Comparison of ENCODE assay signal across 1 cellular context in genomic region chr2:158456309-158457066, GRCh38.
TF ChIP-seq lines count a peak whose summit lies in the region.

CCDC148 (minus strand) TSS chr2:158456753; CDS start chr2:158456439, 314 bp downstream.
A gene with protein sequence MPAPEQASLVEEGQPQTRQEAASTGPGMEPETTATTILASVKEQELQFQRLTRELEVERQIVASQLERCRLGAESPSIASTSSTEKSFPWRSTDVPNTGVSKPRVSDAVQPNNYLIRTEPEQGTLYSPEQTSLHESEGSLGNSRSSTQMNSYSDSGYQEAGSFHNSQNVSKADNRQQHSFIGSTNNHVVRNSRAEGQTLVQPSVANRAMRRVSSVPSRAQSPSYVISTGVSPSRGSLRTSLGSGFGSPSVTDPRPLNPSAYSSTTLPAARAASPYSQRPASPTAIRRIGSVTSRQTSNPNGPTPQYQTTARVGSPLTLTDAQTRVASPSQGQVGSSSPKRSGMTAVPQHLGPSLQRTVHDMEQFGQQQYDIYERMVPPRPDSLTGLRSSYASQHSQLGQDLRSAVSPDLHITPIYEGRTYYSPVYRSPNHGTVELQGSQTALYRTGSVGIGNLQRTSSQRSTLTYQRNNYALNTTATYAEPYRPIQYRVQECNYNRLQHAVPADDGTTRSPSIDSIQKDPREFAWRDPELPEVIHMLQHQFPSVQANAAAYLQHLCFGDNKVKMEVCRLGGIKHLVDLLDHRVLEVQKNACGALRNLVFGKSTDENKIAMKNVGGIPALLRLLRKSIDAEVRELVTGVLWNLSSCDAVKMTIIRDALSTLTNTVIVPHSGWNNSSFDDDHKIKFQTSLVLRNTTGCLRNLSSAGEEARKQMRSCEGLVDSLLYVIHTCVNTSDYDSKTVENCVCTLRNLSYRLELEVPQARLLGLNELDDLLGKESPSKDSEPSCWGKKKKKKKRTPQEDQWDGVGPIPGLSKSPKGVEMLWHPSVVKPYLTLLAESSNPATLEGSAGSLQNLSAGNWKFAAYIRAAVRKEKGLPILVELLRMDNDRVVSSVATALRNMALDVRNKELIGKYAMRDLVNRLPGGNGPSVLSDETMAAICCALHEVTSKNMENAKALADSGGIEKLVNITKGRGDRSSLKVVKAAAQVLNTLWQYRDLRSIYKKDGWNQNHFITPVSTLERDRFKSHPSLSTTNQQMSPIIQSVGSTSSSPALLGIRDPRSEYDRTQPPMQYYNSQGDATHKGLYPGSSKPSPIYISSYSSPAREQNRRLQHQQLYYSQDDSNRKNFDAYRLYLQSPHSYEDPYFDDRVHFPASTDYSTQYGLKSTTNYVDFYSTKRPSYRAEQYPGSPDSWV (plus strand): TSS chr2:158456952. CDS start chr2:158533185, 76,233 bp downstream.

TF ChIP-seq in HEK293, 187 proteins besides CTCF, POLR2A, EP300 and RAD21 (continued from another document and continues in another):
- no peak for TF ChIP-seq ZNF791 (tag by site-specific recombination; IDR thresholded peaks at IDR 0.05)
- TF ChIP-seq ZNF585B (tag by site-specific recombination; IDR thresholded peaks at IDR 0.05): no peak
- TF ChIP-seq ZNF280C (tag by site-specific recombination; IDR thresholded peaks at IDR 0.05): no peak
- TF ChIP-seq KLF9 (tag by site-specific recombination; IDR thresholded peaks at IDR 0.05; ENCODE audit: low read depth): peak; percentile 73
- TF ChIP-seq ZNF221 (tag by site-specific recombination; IDR thresholded peaks at IDR 0.05; ENCODE audit: borderline replicate concordance): no peak
- TF ChIP-seq WT1 (tag by site-specific recombination; IDR thresholded peaks at IDR 0.05): no peak
- no peak for TF ChIP-seq SCRT1 (tag by site-specific recombination; IDR thresholded peaks at IDR 0.05; ENCODE audit: borderline replicate concordance)
- peak; percentile 68 for TF ChIP-seq EGR2 (tag by site-specific recombination; IDR thresholded peaks at IDR 0.05; ENCODE audit: low read depth)
- TF ChIP-seq ZNF292 (tag by site-specific recombination; IDR thresholded peaks at IDR 0.05; ENCODE audit: borderline replicate concordance, low read depth): no peak
- no peak for TF ChIP-seq ZNF138 (tag by site-specific recombination; IDR thresholded peaks at IDR 0.05; ENCODE audit: borderline replicate concordance)
- TF ChIP-seq, protein P1, sequence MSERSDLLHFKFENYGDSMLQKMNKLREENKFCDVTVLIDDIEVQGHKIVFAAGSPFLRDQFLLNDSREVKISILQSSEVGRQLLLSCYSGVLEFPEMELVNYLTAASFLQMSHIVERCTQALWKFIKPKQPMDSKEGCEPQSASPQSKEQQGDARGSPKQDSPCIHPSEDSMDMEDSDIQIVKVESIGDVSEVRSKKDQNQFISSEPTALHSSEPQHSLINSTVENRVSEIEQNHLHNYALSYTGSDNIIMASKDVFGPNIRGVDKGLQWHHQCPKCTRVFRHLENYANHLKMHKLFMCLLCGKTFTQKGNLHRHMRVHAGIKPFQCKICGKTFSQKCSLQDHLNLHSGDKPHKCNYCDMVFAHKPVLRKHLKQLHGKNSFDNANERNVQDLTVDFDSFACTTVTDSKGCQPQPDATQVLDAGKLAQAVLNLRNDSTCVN (tag by site-specific recombination; optimal IDR thresholded peaks at IDR 0.05): no peak
- TF ChIP-seq, protein P2, sequence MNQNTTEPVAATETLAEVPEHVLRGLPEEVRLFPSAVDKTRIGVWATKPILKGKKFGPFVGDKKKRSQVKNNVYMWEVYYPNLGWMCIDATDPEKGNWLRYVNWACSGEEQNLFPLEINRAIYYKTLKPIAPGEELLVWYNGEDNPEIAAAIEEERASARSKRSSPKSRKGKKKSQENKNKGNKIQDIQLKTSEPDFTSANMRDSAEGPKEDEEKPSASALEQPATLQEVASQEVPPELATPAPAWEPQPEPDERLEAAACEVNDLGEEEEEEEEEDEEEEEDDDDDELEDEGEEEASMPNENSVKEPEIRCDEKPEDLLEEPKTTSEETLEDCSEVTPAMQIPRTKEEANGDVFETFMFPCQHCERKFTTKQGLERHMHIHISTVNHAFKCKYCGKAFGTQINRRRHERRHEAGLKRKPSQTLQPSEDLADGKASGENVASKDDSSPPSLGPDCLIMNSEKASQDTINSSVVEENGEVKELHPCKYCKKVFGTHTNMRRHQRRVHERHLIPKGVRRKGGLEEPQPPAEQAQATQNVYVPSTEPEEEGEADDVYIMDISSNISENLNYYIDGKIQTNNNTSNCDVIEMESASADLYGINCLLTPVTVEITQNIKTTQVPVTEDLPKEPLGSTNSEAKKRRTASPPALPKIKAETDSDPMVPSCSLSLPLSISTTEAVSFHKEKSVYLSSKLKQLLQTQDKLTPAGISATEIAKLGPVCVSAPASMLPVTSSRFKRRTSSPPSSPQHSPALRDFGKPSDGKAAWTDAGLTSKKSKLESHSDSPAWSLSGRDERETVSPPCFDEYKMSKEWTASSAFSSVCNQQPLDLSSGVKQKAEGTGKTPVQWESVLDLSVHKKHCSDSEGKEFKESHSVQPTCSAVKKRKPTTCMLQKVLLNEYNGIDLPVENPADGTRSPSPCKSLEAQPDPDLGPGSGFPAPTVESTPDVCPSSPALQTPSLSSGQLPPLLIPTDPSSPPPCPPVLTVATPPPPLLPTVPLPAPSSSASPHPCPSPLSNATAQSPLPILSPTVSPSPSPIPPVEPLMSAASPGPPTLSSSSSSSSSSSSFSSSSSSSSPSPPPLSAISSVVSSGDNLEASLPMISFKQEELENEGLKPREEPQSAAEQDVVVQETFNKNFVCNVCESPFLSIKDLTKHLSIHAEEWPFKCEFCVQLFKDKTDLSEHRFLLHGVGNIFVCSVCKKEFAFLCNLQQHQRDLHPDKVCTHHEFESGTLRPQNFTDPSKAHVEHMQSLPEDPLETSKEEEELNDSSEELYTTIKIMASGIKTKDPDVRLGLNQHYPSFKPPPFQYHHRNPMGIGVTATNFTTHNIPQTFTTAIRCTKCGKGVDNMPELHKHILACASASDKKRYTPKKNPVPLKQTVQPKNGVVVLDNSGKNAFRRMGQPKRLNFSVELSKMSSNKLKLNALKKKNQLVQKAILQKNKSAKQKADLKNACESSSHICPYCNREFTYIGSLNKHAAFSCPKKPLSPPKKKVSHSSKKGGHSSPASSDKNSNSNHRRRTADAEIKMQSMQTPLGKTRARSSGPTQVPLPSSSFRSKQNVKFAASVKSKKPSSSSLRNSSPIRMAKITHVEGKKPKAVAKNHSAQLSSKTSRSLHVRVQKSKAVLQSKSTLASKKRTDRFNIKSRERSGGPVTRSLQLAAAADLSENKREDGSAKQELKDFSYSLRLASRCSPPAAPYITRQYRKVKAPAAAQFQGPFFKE (tag by site-specific recombination; IDR thresholded peaks at IDR 0.05; ENCODE audit: borderline replicate concordance): no peak
- no peak for TF ChIP-seq ZXDB (tag by site-specific recombination; IDR thresholded peaks at IDR 0.05)
- TF ChIP-seq, protein P3, sequence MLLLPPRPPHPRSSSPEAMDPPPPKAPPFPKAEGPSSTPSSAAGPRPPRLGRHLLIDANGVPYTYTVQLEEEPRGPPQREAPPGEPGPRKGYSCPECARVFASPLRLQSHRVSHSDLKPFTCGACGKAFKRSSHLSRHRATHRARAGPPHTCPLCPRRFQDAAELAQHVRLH (tag by site-specific recombination; IDR thresholded peaks at IDR 0.05): no peak
- TF ChIP-seq ZNF837 (tag by site-specific recombination; IDR thresholded peaks at IDR 0.05): no peak
- no peak for TF ChIP-seq ZNF140 (tag by site-specific recombination; IDR thresholded peaks at IDR 0.05)
- no peak for TF ChIP-seq ZNF830 (tag by site-specific recombination; IDR thresholded peaks at IDR 0.05; ENCODE audit: low read depth)
- TF ChIP-seq HOXA7 (CRISPR knock-in tag; IDR thresholded peaks at IDR 0.05; ENCODE audit: borderline replicate concordance): no peak
- no peak for TF ChIP-seq ZNF354C (tag by site-specific recombination; IDR thresholded peaks at IDR 0.05; ENCODE audit: borderline replicate concordance, low read depth)
- TF ChIP-seq, protein P4, sequence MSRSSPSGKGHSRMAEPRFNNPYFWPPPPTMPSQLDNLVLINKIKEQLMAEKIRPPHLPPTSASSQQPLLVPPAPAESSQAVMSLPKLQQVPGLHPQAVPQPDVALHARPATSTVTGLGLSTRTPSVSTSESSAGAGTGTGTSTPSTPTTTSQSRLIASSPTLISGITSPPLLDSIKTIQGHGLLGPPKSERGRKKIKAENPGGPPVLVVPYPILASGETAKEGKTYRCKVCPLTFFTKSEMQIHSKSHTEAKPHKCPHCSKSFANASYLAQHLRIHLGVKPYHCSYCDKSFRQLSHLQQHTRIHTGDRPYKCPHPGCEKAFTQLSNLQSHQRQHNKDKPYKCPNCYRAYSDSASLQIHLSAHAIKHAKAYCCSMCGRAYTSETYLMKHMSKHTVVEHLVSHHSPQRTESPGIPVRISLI (tag by site-specific recombination; IDR thresholded peaks at IDR 0.05): no peak
- TF ChIP-seq MZF1 (tag by site-specific recombination; IDR thresholded peaks at IDR 0.05; ENCODE audit: borderline replicate concordance): no peak
- TF ChIP-seq ZNF660 (tag by site-specific recombination; IDR thresholded peaks at IDR 0.05): no peak
- TF ChIP-seq ZBTB20 (tag by site-specific recombination; IDR thresholded peaks at IDR 0.05): peak; percentile 57; the same call in 1 of the 2 replicates
- TF ChIP-seq SP3 (tag by site-specific recombination; IDR thresholded peaks at IDR 0.05): peak; percentile 49
- no peak for TF ChIP-seq ZNF16 (tag by site-specific recombination; IDR thresholded peaks at IDR 0.05; ENCODE audit: low read depth)
- no peak for TF ChIP-seq ZNF610 (tag by site-specific recombination; IDR thresholded peaks at IDR 0.05; ENCODE audit: borderline replicate concordance)
- TF ChIP-seq ZNF398 (tag by site-specific recombination; IDR thresholded peaks at IDR 0.05): no peak
- no peak for TF ChIP-seq ZNF654 (tag by site-specific recombination; IDR thresholded peaks at IDR 0.05; ENCODE audit: low read depth)
- TF ChIP-seq RBAK (tag by site-specific recombination; IDR thresholded peaks at IDR 0.05): no peak
- TF ChIP-seq GLI4 (tag by site-specific recombination; IDR thresholded peaks at IDR 0.05): no peak
- TF ChIP-seq SP2 (tag by site-specific recombination; IDR thresholded peaks at IDR 0.05): peak; percentile 78
- no peak for TF ChIP-seq ZNF514 (tag by site-specific recombination; IDR thresholded peaks at IDR 0.05)
- TF ChIP-seq ZNF133 (tag by site-specific recombination; IDR thresholded peaks at IDR 0.05): no peak
- TF ChIP-seq ZNF704 (tag by site-specific recombination; IDR thresholded peaks at IDR 0.05): no peak
- TF ChIP-seq, protein P5, sequence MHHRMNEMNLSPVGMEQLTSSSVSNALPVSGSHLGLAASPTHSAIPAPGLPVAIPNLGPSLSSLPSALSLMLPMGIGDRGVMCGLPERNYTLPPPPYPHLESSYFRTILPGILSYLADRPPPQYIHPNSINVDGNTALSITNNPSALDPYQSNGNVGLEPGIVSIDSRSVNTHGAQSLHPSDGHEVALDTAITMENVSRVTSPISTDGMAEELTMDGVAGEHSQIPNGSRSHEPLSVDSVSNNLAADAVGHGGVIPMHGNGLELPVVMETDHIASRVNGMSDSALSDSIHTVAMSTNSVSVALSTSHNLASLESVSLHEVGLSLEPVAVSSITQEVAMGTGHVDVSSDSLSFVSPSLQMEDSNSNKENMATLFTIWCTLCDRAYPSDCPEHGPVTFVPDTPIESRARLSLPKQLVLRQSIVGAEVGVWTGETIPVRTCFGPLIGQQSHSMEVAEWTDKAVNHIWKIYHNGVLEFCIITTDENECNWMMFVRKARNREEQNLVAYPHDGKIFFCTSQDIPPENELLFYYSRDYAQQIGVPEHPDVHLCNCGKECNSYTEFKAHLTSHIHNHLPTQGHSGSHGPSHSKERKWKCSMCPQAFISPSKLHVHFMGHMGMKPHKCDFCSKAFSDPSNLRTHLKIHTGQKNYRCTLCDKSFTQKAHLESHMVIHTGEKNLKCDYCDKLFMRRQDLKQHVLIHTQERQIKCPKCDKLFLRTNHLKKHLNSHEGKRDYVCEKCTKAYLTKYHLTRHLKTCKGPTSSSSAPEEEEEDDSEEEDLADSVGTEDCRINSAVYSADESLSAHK (tag by site-specific recombination; IDR thresholded peaks at IDR 0.05): no peak
- no peak for TF ChIP-seq ZNF624 (tag by site-specific recombination; IDR thresholded peaks at IDR 0.05)
- no peak for TF ChIP-seq ZNF184 (tag by site-specific recombination; IDR thresholded peaks at IDR 0.05)
- no peak for TF ChIP-seq OSR2 (tag by site-specific recombination; IDR thresholded peaks at IDR 0.05)
